10 cellular contexts compared by ENCODE assay signal in the genomic region with DNA sequence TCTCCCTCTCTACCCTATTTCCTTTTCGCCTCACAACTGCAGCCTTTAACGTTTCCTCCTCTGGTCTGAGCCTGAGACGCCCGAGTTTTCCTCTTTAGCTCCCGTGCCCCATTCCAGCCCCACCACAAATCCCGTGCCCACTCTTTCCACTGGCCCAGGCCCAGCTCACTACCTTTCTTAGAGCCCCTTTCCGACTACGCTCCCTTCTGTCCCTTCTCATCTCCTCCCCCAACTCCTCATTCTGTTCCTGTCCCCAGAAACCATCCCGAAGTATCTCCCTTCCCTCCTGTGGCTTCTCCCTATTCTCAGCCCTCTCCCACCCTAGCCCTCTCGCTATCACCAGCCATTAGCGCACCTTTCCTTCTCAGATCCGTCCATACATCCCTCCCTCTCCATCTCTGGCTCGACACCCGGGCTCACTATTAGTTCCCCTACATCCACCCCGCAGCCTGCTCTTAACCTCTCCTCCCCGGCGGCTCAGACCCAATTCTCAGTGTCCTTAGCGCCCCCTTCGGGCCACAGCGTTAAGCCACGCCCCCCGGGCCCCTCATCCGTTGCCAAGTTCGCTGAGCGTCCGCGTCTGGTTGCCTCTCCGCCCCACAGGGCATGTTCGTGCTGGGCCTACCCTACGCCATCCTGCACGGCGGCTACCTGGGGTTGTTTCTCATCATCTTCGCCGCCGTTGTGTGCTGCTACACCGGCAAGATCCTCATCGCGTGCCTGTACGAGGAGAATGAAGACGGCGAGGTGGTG. TPM values are rescaled to one million over a fixed set of nuclear protein-coding genes. Genes with fewer than 3 reads are reported as not detected.
DNase-seq lines count a peak whose midpoint lies in the region; ATAC-seq and TF ChIP-seq lines count a peak whose summit lies in the region.
"Had no signal": no experiment of that assay in that cellular context is flagged by ENCODE, and none has a peak within 500 bp of the region (broad histone marks: within the 10 kb centered on the region; RNA-seq: fewer than 3 reads in every experiment).

No MANE protein-coding gene starts in this region.

- peak; percentile 27 for TF ChIP-seq CTCF in fibroblast of pulmonary artery (IDR thresholded peaks at IDR 0.05; ENCODE audit: low read length, missing control alignments)

- intact Hi-C loops in left cardiac atrium (cut with DNase I), result loop anchor here in 1 of 2 donors (5.0 kb wide), 1 partner anchor 80 kb away; no protein-coding TSS in a partner anchor
- intact Hi-C loops in Right ventricle myocardium superior (cut with DNase I), result no loop called here

- ATAC-seq in left cardiac atrium (no peak), Right ventricle myocardium superior (ENCODE audit: poor library complexity) (no peak), GM18519 (IDR thresholded peaks at IDR 0.05; ENCODE audit: low FRiP score, unreplicated experiment) (no peak)

- no peak overlapping the region for H3K4me3 ChIP-seq in fibroblast of pulmonary artery (replicated peaks; ENCODE audit: low read depth, low read length)
- H3K4me3 ChIP-seq: GM12878 had no signal

- DNase-seq in left cardiac atrium, result peak; percentile 39
- DNase-seq in Right ventricle myocardium superior, result no peak
- DNase-seq in activated CD4-positive, alpha-beta T cell treated with anti-CD3 and anti-CD28 coated beads, Interleukin-2, amount 50 U/mL, for 1 hour, result peak; percentile 51
- DNase-seq in fibroblast of pulmonary artery (ENCODE audit: low read depth), result peak; percentile 18
- DNase-seq in stimulated activated CD8-positive, alpha-beta memory T cell treated with anti-CD3 and anti-CD28 coated beads, Interleukin-12 subunit alpha, Interleukin-12 subunit beta, amount 100 ng/mL, for 24 hours (ENCODE audit: extremely low read depth), result peak; percentile 27
- DNase-seq in NCI-H2029 treated with DMSO at 0.1 percent for 48 hours (lab: John Stamatoyannopoulos, UW), result no peak
- no peak for DNase-seq in SIG-M5 treated with dmso at 0.1 percent for 504 hours (lab: John Stamatoyannopoulos, UW; ENCODE audit: unreplicated experiment)

RNA-seq across cellular contexts. Expression of a gene that starts 2.7 kb away (rescaled TPM):
- total RNA-seq in left cardiac atrium (not detected), Right ventricle myocardium superior (not detected)
- total RNA-seq: GM12878, subcutaneous adipose tissue had no signal

RNA-seq across cellular contexts. Expression of a gene that starts 21.2 kb away (rescaled TPM):
- 1 to 10 TPM; 3.6 to 5.1 TPM for total RNA-seq in left cardiac atrium
- total RNA-seq in Right ventricle myocardium superior, result 3.2 TPM

Comparison
In these comparisons a context has a peak if more than half of its experiments do, and no peak if none do; other contexts are left out.
1. DNase-seq: peak in left cardiac atrium (single experiment), activated CD4-positive, alpha-beta T cell treated with anti-CD3 and anti-CD28 coated beads, Interleukin-2, amount 50 U/mL, for 1 hour (single experiment), fibroblast of pulmonary artery (single experiment) and stimulated activated CD8-positive, alpha-beta memory T cell treated with anti-CD3 and anti-CD28 coated beads, Interleukin-12 subunit alpha, Interleukin-12 subunit beta, amount 100 ng/mL, for 24 hours (single experiment); none in Right ventricle myocardium superior (single experiment), NCI-H2029 treated with DMSO at 0.1 percent for 48 hours (single experiment) and SIG-M5 treated with dmso at 0.1 percent for 504 hours (single experiment).